Comparison of ENCODE assay signal across 10 cellular contexts in genomic region chr19:1767464-1767933, GRCh38. TPM values are rescaled to one million over a fixed set of nuclear protein-coding genes. Genes with fewer than 3 reads are reported as not detected.
DNase-seq lines count a peak whose midpoint lies in the region; ATAC-seq and TF ChIP-seq lines count a peak whose summit lies in the region.
"Had no signal": no experiment of that assay in that cellular context is flagged by ENCODE, and none has a peak within 500 bp of the region (broad histone marks: within the 10 kb centered on the region; RNA-seq: fewer than 3 reads in every experiment).

No MANE protein-coding gene starts in this region.

- H3K9me3 Mint-ChIP-seq in activated T-helper 1 cell treated with anti-CD3 and anti-CD28 coated beads, Interleukin-12 subunit alpha, Interleukin-12 subunit beta, Interleukin-2, Interleukin-4 antibody, amounts not matched to agents 30 ng/mL and 10 ng/mL and 1 ng/mL, durations not matched to agents 14 hours and 24 hours and 36 hours = peaks cover 14% of the 10 kb centered on the region

- H2AFZ ChIP-seq in OCI-LY1 (ENCODE audit: low read length) = no peak overlapping the region

- TF ChIP-seq CTCF in OCI-LY1 (IDR thresholded peaks at IDR 0.05; ENCODE audit: low read length) = peak; percentile 87

- no peak overlapping the region for H3K4me3 ChIP-seq in OCI-LY1 (ENCODE audit: low read depth, low read length, poor library complexity, severe bottlenecking)
- H3K4me3 ChIP-seq: skin epidermis had no signal

- no peak overlapping the region for H3K9ac ChIP-seq in OCI-LY1 (ENCODE audit: low read length)

- peaks cover 15% of the 10 kb centered on the region; the same call in 1 of the 2 replicates for H3K27me3 ChIP-seq in OCI-LY1 (ENCODE audit: insufficient read depth, low read length)

- peaks cover 2% of the 10 kb centered on the region for H3K36me3 Mint-ChIP-seq in activated T-helper 1 cell treated with anti-CD3 and anti-CD28 coated beads, Interleukin-12 subunit alpha, Interleukin-12 subunit beta, Interleukin-2, Interleukin-4 antibody, amounts not matched to agents 30 ng/mL and 10 ng/mL and 1 ng/mL, durations not matched to agents 14 hours and 24 hours and 36 hours (ENCODE audit: low read depth)

- no peak overlapping the region for H3K27ac Mint-ChIP-seq in activated T-helper 1 cell treated with anti-CD3 and anti-CD28 coated beads, Interleukin-12 subunit alpha, Interleukin-12 subunit beta, Interleukin-2, Interleukin-4 antibody, amounts not matched to agents 30 ng/mL and 10 ng/mL and 1 ng/mL, durations not matched to agents 14 hours and 24 hours and 36 hours

- peak; percentile 47 for DNase-seq in ELR (ENCODE audit: low read depth)
- DNase-seq in activated T-helper 1 cell treated with anti-CD3 and anti-CD28 coated beads, Interleukin-12 subunit alpha, Interleukin-12 subunit beta, Interleukin-2, Interleukin-4 antibody, amounts not matched to agents 30 ng/mL and 10 ng/mL and 1 ng/mL, durations not matched to agents 14 hours and 24 hours and 36 hours (ENCODE audit: low spot score) = peak; percentile 42
- peak; percentile 45 for DNase-seq in glomerular visceral epithelial cell (ENCODE audit: extremely low spot score)
- DNase-seq in stimulated activated CD4-positive, alpha-beta T cell treated with anti-CD3 and anti-CD28 coated beads, Interleukin-12 subunit alpha, Interleukin-12 subunit beta, amount 100 ng/mL, for 24 hours (ENCODE audit: low read depth in 2 of 2) = peak; percentile 27 to 51
- DNase-seq in GOT3 (lab: John Stamatoyannopoulos, UW) = no peak

- peaks cover 9% of the 10 kb centered on the region for H3K9me3 ChIP-seq in OCI-LY1 (ENCODE audit: low read length)

- no peak overlapping the region for H3K4me3 Mint-ChIP-seq in activated T-helper 1 cell treated with anti-CD3 and anti-CD28 coated beads, Interleukin-12 subunit alpha, Interleukin-12 subunit beta, Interleukin-2, Interleukin-4 antibody, amounts not matched to agents 30 ng/mL and 10 ng/mL and 1 ng/mL, durations not matched to agents 14 hours and 24 hours and 36 hours

- no peaks in the 10 kb centered on the region for H3K4me1 ChIP-seq in OCI-LY1 (ENCODE audit: insufficient read depth, low read length, severe bottlenecking)

- no peaks in the 10 kb centered on the region for H3F3A ChIP-seq in OCI-LY1 (ENCODE audit: insufficient read depth, low read length)

- intact Hi-C loops in activated T-helper 1 cell treated with anti-CD3 and anti-CD28 coated beads, Interleukin-12 subunit alpha, Interleukin-12 subunit beta, Interleukin-2, Interleukin-4 antibody, amounts not matched to agents 30 ng/mL and 10 ng/mL and 1 ng/mL, durations not matched to agents 14 hours and 24 hours and 36 hours (cut with micrococcal nuclease) = loop anchor here (1.0 to 5.0 kb wide), 3 partner anchors 95 to 320 kb away; no protein-coding TSS in a partner anchor

- no peak overlapping the region for H3K4me2 ChIP-seq in OCI-LY1 (ENCODE audit: low read length)

- H3K9me2 ChIP-seq in OCI-LY1 (ENCODE audit: low read depth, low read length) = no peaks in the 10 kb centered on the region

- no peaks in the 10 kb centered on the region for H3K79me2 ChIP-seq in OCI-LY1 (ENCODE audit: insufficient read depth, low read length)

- peaks cover 66% of the 10 kb centered on the region for H3K27me3 Mint-ChIP-seq in activated T-helper 1 cell treated with anti-CD3 and anti-CD28 coated beads, Interleukin-12 subunit alpha, Interleukin-12 subunit beta, Interleukin-2, Interleukin-4 antibody, amounts not matched to agents 30 ng/mL and 10 ng/mL and 1 ng/mL, durations not matched to agents 14 hours and 24 hours and 36 hours (ENCODE audit: insufficient read depth)

- H3K27ac ChIP-seq in OCI-LY1 (ENCODE audit: low read depth, low read length, poor library complexity, severe bottlenecking) = no peak overlapping the region
- H3K27ac ChIP-seq: skin epidermis had no signal

- H3K36me3 ChIP-seq in OCI-LY1 (ENCODE audit: insufficient read depth, low read length) = no peaks in the 10 kb centered on the region

- no peaks in the 10 kb centered on the region for H3K4me1 Mint-ChIP-seq in activated T-helper 1 cell treated with anti-CD3 and anti-CD28 coated beads, Interleukin-12 subunit alpha, Interleukin-12 subunit beta, Interleukin-2, Interleukin-4 antibody, amounts not matched to agents 30 ng/mL and 10 ng/mL and 1 ng/mL, durations not matched to agents 14 hours and 24 hours and 36 hours (ENCODE audit: low read depth)

- ATAC-seq in HG02970 (IDR thresholded peaks at IDR 0.05; ENCODE audit: low FRiP score, unreplicated experiment) (no peak), HG02588 (IDR thresholded peaks at IDR 0.05; ENCODE audit: unreplicated experiment) (no peak)

- no peaks in the 10 kb centered on the region for H4K20me1 ChIP-seq in OCI-LY1 (ENCODE audit: insufficient read depth, low read length)

RNA-seq across cellular contexts. Expression of gene ONECUT3, which starts 14.2 kb away (rescaled TPM):
- total RNA-seq in activated T-helper 1 cell treated with anti-CD3 and anti-CD28 coated beads, Interleukin-12 subunit alpha, Interleukin-12 subunit beta, Interleukin-2, Interleukin-4 antibody, amounts not matched to agents 30 ng/mL and 10 ng/mL and 1 ng/mL, durations not matched to agents 14 hours and 24 hours and 36 hours = not detected in 2 replicates
- total RNA-seq: RPMI7951 had no signal

RNA-seq across cellular contexts. Expression of gene ATP8B3, which starts 44.6 kb away (rescaled TPM):
- 4.1 and 5.0 TPM in 2 replicates for total RNA-seq in activated T-helper 1 cell treated with anti-CD3 and anti-CD28 coated beads, Interleukin-12 subunit alpha, Interleukin-12 subunit beta, Interleukin-2, Interleukin-4 antibody, amounts not matched to agents 30 ng/mL and 10 ng/mL and 1 ng/mL, durations not matched to agents 14 hours and 24 hours and 36 hours
